9 cellular contexts compared by ENCODE assay signal in the genomic region with DNA sequence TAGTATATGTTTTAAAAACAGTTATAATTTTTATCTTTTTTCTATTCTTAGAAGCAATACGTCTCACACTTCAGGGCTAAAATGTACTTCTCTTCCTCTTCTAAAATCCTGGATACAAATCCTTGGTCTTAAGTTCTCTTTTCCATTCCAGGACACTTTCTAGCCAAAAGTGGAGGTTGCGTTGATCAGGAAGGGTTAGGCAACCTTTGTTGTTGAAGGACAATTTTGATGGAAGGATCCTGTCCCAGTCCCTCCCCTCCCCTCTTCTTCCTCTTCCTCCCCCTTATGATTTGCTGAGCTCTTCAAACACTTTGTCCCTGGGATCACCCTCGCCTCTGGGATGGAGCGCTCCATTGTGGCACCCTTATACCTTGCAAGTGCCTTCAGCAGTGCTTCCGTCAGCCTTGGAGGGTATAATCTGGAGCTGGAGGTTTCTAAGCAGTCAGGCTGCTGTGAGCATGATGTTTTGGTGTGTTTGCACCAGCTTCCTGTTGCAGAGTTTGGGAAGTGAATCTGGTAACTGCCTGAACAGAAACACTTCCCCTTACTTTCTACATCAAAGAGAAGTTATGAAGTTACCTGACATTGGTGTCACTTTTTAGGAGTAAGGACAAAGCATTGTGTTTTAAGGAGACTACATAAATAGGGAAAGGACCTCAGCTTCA.
A peak's percentile ranks its signal among the peaks of the same experiment; 100 is the strongest.
DNase-seq lines count a peak whose midpoint lies in the region; ATAC-seq, FAIRE-seq and TF ChIP-seq lines count a peak whose summit lies in the region.
"Had no signal": no experiment of that assay in that cellular context is flagged by ENCODE, and none has a peak within 500 bp of the region (broad histone marks: within the 10 kb centered on the region; RNA-seq: fewer than 3 reads in every experiment).

No MANE protein-coding gene starts in this region.

- no peak for TF ChIP-seq CTCF in liver (IDR thresholded peaks at IDR 0.05; ENCODE audit: low read depth, low read length, missing input control)
- TF ChIP-seq CTCF in HepG2 (CRISPR knock-in tag; IDR thresholded peaks at IDR 0.05) = no peak
- no peak for TF ChIP-seq CTCF in GM10248 (IDR thresholded peaks at IDR 0.05; ENCODE audit: control extremely low read depth, extremely low read depth, low read depth, missing control alignments)
- no peak for TF ChIP-seq CTCF in sigmoid colon (IDR thresholded peaks at IDR 0.05)

- no peak for FAIRE-seq in HepG2 (lab: Jason Lieb, UNC)

- H3K4me1 ChIP-seq in liver (ENCODE audit: control insufficient read depth in 4 of 4, insufficient read depth in 4 of 4, low read length in 3 of 4) (peaks cover 0 to 5% (median 2%) of the 10 kb centered on the region in 4 donors), HepG2 (ENCODE audit: insufficient read depth, low read length) (peaks cover 73% of the 10 kb centered on the region), SJSA1 (replicated peaks) (peaks cover 12% of the 10 kb centered on the region), right cardiac atrium (ENCODE audit: control insufficient read depth, insufficient read depth, low read length) (peaks cover 10% of the 10 kb centered on the region), sigmoid colon (peaks cover 0 to 36% (median 15%) of the 10 kb centered on the region in 4 donors)

- intact Hi-C loops in HepG2 (cut with micrococcal nuclease; ENCODE audit: unreplicated experiment) (no loop called here), right cardiac atrium (cut with DNase I) (loop anchor here in 1 of 4 donors (10.0 kb wide), 1 partner anchor 75 kb away; no protein-coding TSS in a partner anchor), sigmoid colon (cut with DNase I) (loop anchor here (5.0 kb wide), 1 partner anchor 53 kb away; no protein-coding TSS in a partner anchor)

- no peak for TF ChIP-seq POLR2A in HepG2 (IDR thresholded peaks at IDR 0.05; ENCODE audit: insufficient read depth in 1 of 2, low read depth in 2 of 2, low read length in 2 of 2)
- no peak for TF ChIP-seq POLR2A in sigmoid colon (IDR thresholded peaks at IDR 0.05)

- no peaks in the 10 kb centered on the region for H3K9me3 ChIP-seq in liver (ENCODE audit: control insufficient read depth in 4 of 4, low read length in 3 of 4)
- H3K9me3 ChIP-seq in HepG2 (ENCODE audit: low read length) = no peaks in the 10 kb centered on the region
- H3K9me3 ChIP-seq in SJSA1 (replicated peaks) = 0 out of 2 replicates have a peak, but pooled peaks cover 3% of the 10 kb centered on the region
- no peaks in the 10 kb centered on the region for H3K9me3 ChIP-seq in right cardiac atrium (ENCODE audit: control insufficient read depth, low read length)
- no peaks in the 10 kb centered on the region for H3K9me3 ChIP-seq in sigmoid colon

- no peak overlapping the region for H2AFZ ChIP-seq in HepG2 (ENCODE audit: low read length)

- no peaks in the 10 kb centered on the region for H3K79me2 ChIP-seq in HepG2 (ENCODE audit: insufficient read depth, low read length)

- ATAC-seq in HepG2 = no peak
- ATAC-seq in right cardiac atrium = peak; percentile 31 to 48

- in situ Hi-C loops in HepG2 (cut with HindIII; ENCODE audit: extremely low pct_ligation_motif_present, low pct_unique_long_range_greater_than_20kb) = no loop called here

- H3K27me3 ChIP-seq in liver (ENCODE audit: control insufficient read depth in 4 of 4, insufficient read depth in 4 of 4, low read length in 3 of 4) (no peaks in the 10 kb centered on the region), HepG2 (ENCODE audit: control insufficient read depth in 1 of 2, insufficient read depth in 2 of 2, low read length in 2 of 2) (no peaks in the 10 kb centered on the region), SJSA1 (replicated peaks) (peaks cover 61% of the 10 kb centered on the region), right cardiac atrium (ENCODE audit: control insufficient read depth, insufficient read depth) (no peaks in the 10 kb centered on the region), sigmoid colon (no peaks in the 10 kb centered on the region)

- H3K36me3 ChIP-seq in liver (ENCODE audit: control insufficient read depth in 4 of 4, insufficient read depth in 3 of 4, low read depth in 1 of 4, low read length in 3 of 4) (no peaks in the 10 kb centered on the region), HepG2 (replicated peaks in 1 of 2; ENCODE audit: control insufficient read depth in 1 of 2, insufficient read depth in 2 of 2, low read length in 2 of 2) (no peaks in the 10 kb centered on the region), SJSA1 (no peaks in the 10 kb centered on the region), sigmoid colon (no peaks in the 10 kb centered on the region)

- CTCF ChIA-PET in HepG2 (lab: Yijun Ruan, JAX; ENCODE audit: low intra/inter-chr PET ratio, low total read pairs) (no interaction called here), GM10248 (lab: Yijun Ruan, JAX) (interaction anchor here (0.9 to 1.2 kb wide), 4 partner anchors 12 to 27 kb away, joined by 3 to 4 read pairs (median 4); no protein-coding TSS in a partner anchor)

- peak overlapping the region; percentile 7 to 27 for H3K27ac ChIP-seq in liver (ENCODE audit: low read depth in 1 of 2, low read length in 2 of 2)
- H3K27ac ChIP-seq in HepG2 (ENCODE audit: extremely low read length, insufficient read depth, low read length) = no peak overlapping the region
- no peak overlapping the region for H3K27ac ChIP-seq in SJSA1
- no peak overlapping the region for H3K27ac ChIP-seq in right cardiac atrium (ENCODE audit: low read length)
- H3K27ac ChIP-seq in sigmoid colon = no peak overlapping the region

- H3K4me3 ChIP-seq in liver (ENCODE audit: low read depth in 1 of 3, low read length in 3 of 3) (no peak overlapping the region), HepG2 (replicated peaks in 1 of 3; ENCODE audit: insufficient read depth in 1 of 3, low read depth in 2 of 3, low read length in 3 of 3) (no peak overlapping the region), SJSA1 (no peak overlapping the region), right cardiac atrium (ENCODE audit: low read length) (no peak overlapping the region), sigmoid colon (no peak overlapping the region)

- DNase-seq in HepG2 (ENCODE audit: low spot score) = no peak
- DNase-seq in SJSA1 (ENCODE audit: low read depth in 1 of 2, low spot score in 2 of 2) = peak; percentile 63 to 85
- no peak for DNase-seq in right cardiac atrium
- no peak for DNase-seq in GM10248 (ENCODE audit: extremely low spot score)
- DNase-seq in hepatic stellate cell (ENCODE audit: low spot score) = no peak
- DNase-seq in amniotic stem cell (lab: John Stamatoyannopoulos, UW) = no peak
- no peak for DNase-seq in sigmoid colon
- DNase-seq: NCI-H1092 had no signal

- H3K9ac ChIP-seq in liver (ENCODE audit: low read depth in 1 of 2, low read length in 2 of 2) (no peak overlapping the region), HepG2 (ENCODE audit: insufficient read depth, low read depth, low read length) (no peak overlapping the region)

- no peak overlapping the region for H3K4me2 ChIP-seq in HepG2 (ENCODE audit: low read depth, low read length)

- H4K20me1 ChIP-seq in HepG2 (ENCODE audit: insufficient read depth, low read length) = no peaks in the 10 kb centered on the region

- no peak for TF ChIP-seq RAD21 in liver (IDR thresholded peaks at IDR 0.05)
- no peak for TF ChIP-seq RAD21 in HepG2 (CRISPR knock-in tag; IDR thresholded peaks at IDR 0.05)

- BruUV-seq in HepG2 (replicated peaks; lab: Mats Ljungman, UMichigan) = no TSS peak

- POLR2A ChIA-PET in HepG2 (lab: Yijun Ruan, JAX) = no interaction called here
- POLR2A ChIA-PET in GM10248 (lab: Yijun Ruan, JAX) = no interaction called here

- WGBS in liver = 70% methylated on average over 5 of the region's 5 CpGs
- WGBS in HepG2 (ENCODE audit: low lambda C conversion rate) = 91% methylated on average over 5 of the region's 5 CpGs
- WGBS in right cardiac atrium = 44% methylated on average over 5 of the region's 5 CpGs
- WGBS in sigmoid colon, 2 donors = 52 to 82% methylated on average over 5 of the region's 5 CpGs

- no peak for TF ChIP-seq EP300 in HepG2 (IDR thresholded peaks at IDR 0.05; ENCODE audit: low read depth in 2 of 2, low read length in 2 of 2)
- TF ChIP-seq EP300 in HepG2 (CRISPR knock-in tag; IDR thresholded peaks at IDR 0.05; ENCODE audit: borderline replicate concordance) = no peak
- TF ChIP-seq EP300 in sigmoid colon (IDR thresholded peaks at IDR 0.05) = no peak

TF ChIP-seq in liver, 16 proteins besides CTCF, POLR2A, EP300 and RAD21 (continues in another document):
- TF ChIP-seq, protein P1, sequence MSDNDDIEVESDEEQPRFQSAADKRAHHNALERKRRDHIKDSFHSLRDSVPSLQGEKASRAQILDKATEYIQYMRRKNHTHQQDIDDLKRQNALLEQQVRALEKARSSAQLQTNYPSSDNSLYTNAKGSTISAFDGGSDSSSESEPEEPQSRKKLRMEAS (IDR thresholded peaks at IDR 0.05) = peak; percentile 12
- no peak for TF ChIP-seq FOXA2 (IDR thresholded peaks at IDR 0.05)
- TF ChIP-seq YY1 (IDR thresholded peaks at IDR 0.05) = no peak
- TF ChIP-seq TAF1 (conservative IDR thresholded peaks at IDR 0.05) = no peak

TF ChIP-seq in HepG2, 621 proteins besides CTCF, POLR2A, EP300 and RAD21 (continues in another document):
- TF ChIP-seq ZNF225 (CRISPR knock-in tag; IDR thresholded peaks at IDR 0.05) (no peak), MEIS2 (CRISPR knock-in tag; IDR thresholded peaks at IDR 0.05) (no peak), ZNF598 (CRISPR knock-in tag; IDR thresholded peaks at IDR 0.05; ENCODE audit: borderline replicate concordance) (no peak), ZNF20 (CRISPR knock-in tag; IDR thresholded peaks at IDR 0.05) (no peak), FOXM1 (CRISPR knock-in tag; IDR thresholded peaks at IDR 0.05) (no peak), KLF12 (CRISPR knock-in tag; IDR thresholded peaks at IDR 0.05; ENCODE audit: borderline replicate concordance) (no peak), HOXA7 (CRISPR knock-in tag; IDR thresholded peaks at IDR 0.05) (no peak), ZNF749 (CRISPR knock-in tag; IDR thresholded peaks at IDR 0.05; ENCODE audit: borderline replicate concordance) (no peak)
- TF ChIP-seq, protein P2, sequence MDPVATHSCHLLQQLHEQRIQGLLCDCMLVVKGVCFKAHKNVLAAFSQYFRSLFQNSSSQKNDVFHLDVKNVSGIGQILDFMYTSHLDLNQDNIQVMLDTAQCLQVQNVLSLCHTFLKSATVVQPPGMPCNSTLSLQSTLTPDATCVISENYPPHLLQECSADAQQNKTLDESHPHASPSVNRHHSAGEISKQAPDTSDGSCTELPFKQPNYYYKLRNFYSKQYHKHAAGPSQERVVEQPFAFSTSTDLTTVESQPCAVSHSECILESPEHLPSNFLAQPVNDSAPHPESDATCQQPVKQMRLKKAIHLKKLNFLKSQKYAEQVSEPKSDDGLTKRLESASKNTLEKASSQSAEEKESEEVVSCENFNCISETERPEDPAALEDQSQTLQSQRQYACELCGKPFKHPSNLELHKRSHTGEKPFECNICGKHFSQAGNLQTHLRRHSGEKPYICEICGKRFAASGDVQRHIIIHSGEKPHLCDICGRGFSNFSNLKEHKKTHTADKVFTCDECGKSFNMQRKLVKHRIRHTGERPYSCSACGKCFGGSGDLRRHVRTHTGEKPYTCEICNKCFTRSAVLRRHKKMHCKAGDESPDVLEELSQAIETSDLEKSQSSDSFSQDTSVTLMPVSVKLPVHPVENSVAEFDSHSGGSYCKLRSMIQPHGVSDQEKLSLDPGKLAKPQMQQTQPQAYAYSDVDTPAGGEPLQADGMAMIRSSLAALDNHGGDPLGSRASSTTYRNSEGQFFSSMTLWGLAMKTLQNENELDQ (CRISPR knock-in tag; IDR thresholded peaks at IDR 0.05; ENCODE audit: borderline replicate concordance) = no peak

Comparison
In these comparisons a context has a peak if more than half of its experiments do, and no peak if none do; other contexts are left out.
1. H3K27ac ChIP-seq: peak in liver (2 of 2); none in HepG2 (single experiment), SJSA1 (single experiment), right cardiac atrium (single experiment) and sigmoid colon (0 of 4).
2. DNase-seq: peak in SJSA1 (2 of 2); none in HepG2 (single experiment), right cardiac atrium (0 of 3), GM10248 (single experiment), hepatic stellate cell (single experiment), amniotic stem cell (single experiment) and sigmoid colon (single experiment).